11 cellular contexts compared by ENCODE assay signal in the genomic region with DNA sequence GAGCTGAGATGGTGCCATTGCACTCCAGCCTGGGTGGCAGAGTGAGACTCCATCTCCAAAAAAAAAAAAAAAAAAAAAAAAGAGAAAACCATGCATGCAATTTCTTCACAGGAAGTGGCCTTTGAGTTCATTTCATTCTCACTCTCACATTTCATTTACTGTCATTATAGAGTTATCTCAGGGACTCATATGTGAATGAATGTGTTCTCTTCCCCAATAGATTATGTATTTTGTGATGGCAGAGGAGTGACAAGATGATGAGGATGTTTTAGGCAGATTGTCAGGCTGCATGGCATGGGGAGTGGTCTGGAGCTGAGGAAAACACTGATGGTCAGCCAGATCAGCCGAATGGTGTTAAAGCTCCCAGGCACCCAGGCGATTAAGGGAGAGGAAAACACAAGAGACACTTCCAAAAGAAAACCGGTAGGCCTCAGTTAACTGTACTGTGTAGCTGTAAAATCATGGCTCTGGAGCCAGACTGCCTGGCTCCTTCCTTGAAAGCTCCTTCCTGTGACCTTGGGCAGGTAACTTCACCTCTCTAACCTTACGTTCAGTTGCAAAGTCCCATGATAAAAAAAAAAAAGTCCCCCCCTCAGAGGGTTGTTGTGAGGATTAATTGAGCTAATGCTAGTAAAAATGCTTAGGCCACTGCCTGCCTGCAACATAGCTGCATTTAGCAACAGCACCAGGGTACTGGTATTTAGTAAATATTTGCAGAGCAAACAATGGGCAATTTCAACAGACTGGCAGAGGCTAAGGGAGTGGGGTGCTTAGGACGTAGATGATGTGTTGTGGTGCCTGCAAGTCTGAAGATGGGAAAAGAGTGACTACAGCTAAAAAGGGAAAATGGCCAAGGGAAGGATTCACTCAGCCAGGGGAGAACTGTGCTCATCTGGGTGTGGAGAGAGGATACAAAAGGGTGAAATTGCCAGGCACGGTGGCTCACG. TPM values are rescaled to one million over a fixed set of nuclear protein-coding genes. Genes with fewer than 3 reads are reported as not detected.
DNase-seq lines count a peak whose midpoint lies in the region; ATAC-seq, FAIRE-seq and TF ChIP-seq lines count a peak whose summit lies in the region.
"Had no signal": no experiment of that assay in that cellular context is flagged by ENCODE, and none has a peak within 500 bp of the region (broad histone marks: within the 10 kb centered on the region; RNA-seq: fewer than 3 reads in every experiment).

No MANE protein-coding gene starts in this region.

- no peak overlapping the region for H4K91ac ChIP-seq in mesenchymal stem cell (ENCODE audit: low read length)

- POLR2A ChIA-PET in HEK293 (lab: Yijun Ruan, JAX), result interaction anchor here (0.7 to 1.1 kb wide), 2 partner anchors 8 to 20 kb away, joined by 3 read pairs; a partner anchor contains a TSS

- H2AK5ac ChIP-seq in mesenchymal stem cell (ENCODE audit: low read length, severe bottlenecking), result no peak overlapping the region

- peaks cover 19% of the 10 kb centered on the region for H3K36me3 Mint-ChIP-seq in CD4-positive, CD25-positive, alpha-beta regulatory T cell
- H3K36me3 Mint-ChIP-seq in T-helper 1 cell treated with Interleukin-12 subunit alpha and Interleukin-12 subunit beta and Interleukin-4 antibody, amounts not matched to agents 30 μg/mL and 1 μg/mL, for 36 hours (ENCODE audit: low read depth), result peaks cover 8% of the 10 kb centered on the region

- H3K27me3 ChIP-seq in CD4-positive, CD25-positive, alpha-beta regulatory T cell (ENCODE audit: control insufficient read depth, insufficient read depth, low read length), result no peaks in the 10 kb centered on the region
- no peaks in the 10 kb centered on the region for H3K27me3 ChIP-seq in right lobe of liver
- H3K27me3 ChIP-seq in mesenchymal stem cell (ENCODE audit: control insufficient read depth in 1 of 2, insufficient read depth in 1 of 2, low read length in 2 of 2), result peaks cover 0 to 10% of the 10 kb centered on the region in 2 experiments
- H3K27me3 ChIP-seq: heart left ventricle had no signal

- peak overlapping the region; percentile 63 to 73 (median 67) for H3K27ac Mint-ChIP-seq in CD4-positive, CD25-positive, alpha-beta regulatory T cell
- H3K27ac Mint-ChIP-seq in T-helper 1 cell treated with Interleukin-12 subunit alpha and Interleukin-12 subunit beta and Interleukin-4 antibody, amounts not matched to agents 30 μg/mL and 1 μg/mL, for 36 hours, result peak overlapping the region; percentile 62

- H3K27ac ChIP-seq in CD4-positive, CD25-positive, alpha-beta regulatory T cell (ENCODE audit: insufficient read depth, low read length, poor library complexity, severe bottlenecking), result no peak overlapping the region
- H3K27ac ChIP-seq in HEK293 (ENCODE audit: extremely low read depth, low read depth, low read length) (no peak overlapping the region), right lobe of liver (peak overlapping the region; percentile 58 to 94 (median 85)), mesenchymal stem cell (ENCODE audit: low read length, poor library complexity, severe bottlenecking) (no peak overlapping the region)
- H3K27ac ChIP-seq: heart left ventricle had no signal

- H2BK12ac ChIP-seq in mesenchymal stem cell (ENCODE audit: low read length in 2 of 2), result no peak overlapping the region

- H3K36me3 ChIP-seq in CD4-positive, CD25-positive, alpha-beta regulatory T cell (ENCODE audit: control insufficient read depth, insufficient read depth, low read length), result peaks cover 14% of the 10 kb centered on the region
- H3K36me3 ChIP-seq in HEK293 (ENCODE audit: control insufficient read depth in 2 of 2, insufficient read depth in 1 of 2, low read length in 2 of 2) (peaks cover 3 to 12% of the 10 kb centered on the region in 2 experiments; a peak in 2 of 3 replicates), right lobe of liver (no peaks in the 10 kb centered on the region), mesenchymal stem cell (ENCODE audit: control insufficient read depth in 1 of 2, insufficient read depth in 2 of 2, low read depth in 1 of 2, low read length in 2 of 2) (peaks cover 2 to 15% of the 10 kb centered on the region in 2 experiments)

- peaks cover 23% of the 10 kb centered on the region for H3K4me1 ChIP-seq in CD4-positive, CD25-positive, alpha-beta regulatory T cell (ENCODE audit: control insufficient read depth, insufficient read depth, low read length, poor library complexity, severe bottlenecking)
- peaks cover 10% of the 10 kb centered on the region for H3K4me1 ChIP-seq in HEK293 (ENCODE audit: control insufficient read depth, insufficient read depth, low read length)
- peaks cover 0 to 51% (median 13%) of the 10 kb centered on the region in 4 donors for H3K4me1 ChIP-seq in right lobe of liver
- H3K4me1 ChIP-seq in mesenchymal stem cell (ENCODE audit: control insufficient read depth, insufficient read depth, low read depth, low read length), result peaks cover 7% of the 10 kb centered on the region

- TF ChIP-seq CTCF in HEK293 (tag by site-specific recombination; IDR thresholded peaks at IDR 0.05) (no peak), right lobe of liver (IDR thresholded peaks at IDR 0.05) (no peak)

- CTCF ChIA-PET in HEK293 (lab: Yijun Ruan, JAX), result interaction anchor here (0.6 to 1.8 kb wide), 3 partner anchors 8 to 49 kb away, joined by 4 to 7 read pairs (median 4); no protein-coding TSS in a partner anchor

- intact Hi-C loops in right lobe of liver (cut with DNase I), result loop anchor here in 1 of 2 donors (10.0 kb wide), 1 partner anchor 53 kb away; no protein-coding TSS in a partner anchor

- no peak overlapping the region for H3K9ac ChIP-seq in mesenchymal stem cell (ENCODE audit: low read length)

- H3K27me3 Mint-ChIP-seq in CD4-positive, CD25-positive, alpha-beta regulatory T cell, result no peaks in the 10 kb centered on the region
- H3K27me3 Mint-ChIP-seq in T-helper 1 cell treated with Interleukin-12 subunit alpha and Interleukin-12 subunit beta and Interleukin-4 antibody, amounts not matched to agents 30 μg/mL and 1 μg/mL, for 36 hours (ENCODE audit: low read depth), result no peaks in the 10 kb centered on the region

- no peak overlapping the region for H2BK15ac ChIP-seq in mesenchymal stem cell (ENCODE audit: low read depth, poor library complexity, severe bottlenecking)

- no peak for ATAC-seq in CD4-positive, CD25-positive, alpha-beta regulatory T cell (ENCODE audit: low read depth in 2 of 2)
- peak; percentile 71 to 81 (median 78) for ATAC-seq in right lobe of liver
- ATAC-seq: heart left ventricle had no signal

- no peak overlapping the region for H3K4me3 ChIP-seq in CD4-positive, CD25-positive, alpha-beta regulatory T cell (ENCODE audit: low read depth, low read length)
- H3K4me3 ChIP-seq in HEK293 (ENCODE audit: low read depth, low read length), result no peak overlapping the region
- H3K4me3 ChIP-seq in right lobe of liver, result peak overlapping the region in 1 of 3 donors; percentile 24
- H3K4me3 ChIP-seq in mesenchymal stem cell (ENCODE audit: insufficient read depth in 1 of 2, low read depth in 1 of 2, low read length in 2 of 2), result no peak overlapping the region
- H3K4me3 ChIP-seq: heart left ventricle had no signal

- no peaks in the 10 kb centered on the region for H3K9me3 ChIP-seq in CD4-positive, CD25-positive, alpha-beta regulatory T cell (ENCODE audit: control insufficient read depth in 2 of 2, low read length in 2 of 2)
- no peaks in the 10 kb centered on the region for H3K9me3 ChIP-seq in HEK293 (ENCODE audit: control insufficient read depth, insufficient read depth, low read depth, low read length)
- H3K9me3 ChIP-seq in right lobe of liver, result no peaks in the 10 kb centered on the region
- no peaks in the 10 kb centered on the region for H3K9me3 ChIP-seq in mesenchymal stem cell (ENCODE audit: control insufficient read depth, low read length)
- H3K9me3 ChIP-seq: heart left ventricle had no signal

- H3K18ac ChIP-seq in mesenchymal stem cell (ENCODE audit: low read depth in 1 of 2, low read length in 2 of 2), result no peak overlapping the region

- TF ChIP-seq POLR2A in right lobe of liver (IDR thresholded peaks at IDR 0.05), result no peak

- H3K4ac ChIP-seq in mesenchymal stem cell (ENCODE audit: low read depth in 1 of 2, low read length in 2 of 2), result no peak overlapping the region

- H3K14ac ChIP-seq in mesenchymal stem cell (ENCODE audit: low read length in 2 of 2), result no peak overlapping the region

- H3K9me3 Mint-ChIP-seq in CD4-positive, CD25-positive, alpha-beta regulatory T cell, result no peaks in the 10 kb centered on the region
- no peaks in the 10 kb centered on the region for H3K9me3 Mint-ChIP-seq in T-helper 1 cell treated with Interleukin-12 subunit alpha and Interleukin-12 subunit beta and Interleukin-4 antibody, amounts not matched to agents 30 μg/mL and 1 μg/mL, for 36 hours

- peaks cover 20% of the 10 kb centered on the region for H3K79me1 ChIP-seq in mesenchymal stem cell (replicated peaks; ENCODE audit: low read length, poor library complexity, severe bottlenecking)

- no peak overlapping the region for H2BK120ac ChIP-seq in mesenchymal stem cell (ENCODE audit: low read depth, low read length)

- WGBS in right lobe of liver (ENCODE audit: insufficient coverage, low coverage, low lambda C conversion rate, missing lambda C conversion rate), result 32% methylated on average over 5 of the region's 7 CpGs
- 78% methylated on average over 6 of the region's 7 CpGs for WGBS in mesenchymal stem cell

- no peak overlapping the region for H4K8ac ChIP-seq in mesenchymal stem cell (ENCODE audit: low read length)

- no peak overlapping the region for H3K4me2 ChIP-seq in mesenchymal stem cell (ENCODE audit: low read length, poor library complexity, severe bottlenecking)

- peaks cover 17 to 65% (median 42%) of the 10 kb centered on the region in 4 donors for H3K4me1 Mint-ChIP-seq in CD4-positive, CD25-positive, alpha-beta regulatory T cell
- H3K4me1 Mint-ChIP-seq in T-helper 1 cell treated with Interleukin-12 subunit alpha and Interleukin-12 subunit beta and Interleukin-4 antibody, amounts not matched to agents 30 μg/mL and 1 μg/mL, for 36 hours (ENCODE audit: low read depth), result peaks cover 29% of the 10 kb centered on the region

- peak in 1 of 3 donors; percentile 26 for DNase-seq in CD4-positive, CD25-positive, alpha-beta regulatory T cell
- DNase-seq in right lobe of liver (peak in 1 of 3 donors; percentile 78), cortex of kidney (lab: John Stamatoyannopoulos, UW) (no peak), SK-N-DZ (ENCODE audit: low spot score) (no peak), HTR-8/SVneo (ENCODE audit: insufficient read length, low spot score) (no peak), mesenchymal stem cell (no peak)
- DNase-seq: heart left ventricle; occipital lobe; stimulated activated CD4-positive, alpha-beta T cell treated with anti-CD3 and anti-CD28 coated beads, Interleukin-4, amount 100 ng/mL, for 24 hours had no signal

- H2BK5ac ChIP-seq in mesenchymal stem cell (ENCODE audit: low read depth, low read length, poor library complexity, severe bottlenecking), result no peak overlapping the region

- no peak overlapping the region for H2AFZ ChIP-seq in mesenchymal stem cell (ENCODE audit: low read depth, low read length)

- no peak for FAIRE-seq in HTR-8/SVneo (lab: Jason Lieb, UNC)

- H3K23ac ChIP-seq in mesenchymal stem cell (ENCODE audit: low read length in 2 of 2), result no peak overlapping the region

- H3K4me3 Mint-ChIP-seq in CD4-positive, CD25-positive, alpha-beta regulatory T cell, result peak overlapping the region in 3 of 4 donors; percentile 10 to 31 (median 14)
- H3K4me3 Mint-ChIP-seq in T-helper 1 cell treated with Interleukin-12 subunit alpha and Interleukin-12 subunit beta and Interleukin-4 antibody, amounts not matched to agents 30 μg/mL and 1 μg/mL, for 36 hours, result no peak overlapping the region

RNA-seq across cellular contexts. Expression of a gene that starts 6.9 kb away (rescaled TPM):
- total RNA-seq in CD4-positive, CD25-positive, alpha-beta regulatory T cell, result 28.0 TPM
- 10 to 100 TPM in 3 of 4 donors, 1 to 10 TPM in 1; 8.8 to 17.2 (median 10.9) TPM for polyA plus RNA-seq in CD4-positive, CD25-positive, alpha-beta regulatory T cell
- 10 to 100 TPM in 2 of 6 experiments, 1 to 10 TPM in 4; 8.3 to 11.4 (median 9.7) TPM for total RNA-seq in right lobe of liver
- polyA plus RNA-seq in SK-N-DZ (2014; cell fraction: cytosol; rRNA removed), result 28.7 and 37.0 TPM in 2 replicates
- polyA plus RNA-seq in SK-N-DZ (2014; cell fraction: nucleus; rRNA removed), result 11.9 and 21.8 TPM in 2 replicates
- 4.1 TPM for polyA plus RNA-seq in mesenchymal stem cell (2013, experiment 1 of 2)
- 4.2 TPM for polyA plus RNA-seq in mesenchymal stem cell (2013, experiment 2 of 2)

RNA-seq across cellular contexts. Expression of a gene that starts 8.6 kb away (rescaled TPM):
- total RNA-seq in CD4-positive, CD25-positive, alpha-beta regulatory T cell, result 28.2 TPM
- 1 to 10 TPM; 5.6 to 8.9 (median 6.4) TPM for polyA plus RNA-seq in CD4-positive, CD25-positive, alpha-beta regulatory T cell
- 1 to 10 TPM; 3.5 to 8.5 (median 7.4) TPM for total RNA-seq in right lobe of liver
- 2.8 and 3.4 TPM in 2 replicates for polyA plus RNA-seq in SK-N-DZ (2014; cell fraction: cytosol; rRNA removed)
- 1.3 and 2.1 TPM in 2 replicates for polyA plus RNA-seq in SK-N-DZ (2014; cell fraction: nucleus; rRNA removed)
- polyA plus RNA-seq in mesenchymal stem cell (2013, experiment 1 of 2), result 0.88 TPM
- polyA plus RNA-seq in mesenchymal stem cell (2013, experiment 2 of 2), result 0.79 TPM

RNA-seq across cellular contexts. Expression of a gene that starts 35.2 kb away (rescaled TPM):
- total RNA-seq in CD4-positive, CD25-positive, alpha-beta regulatory T cell, result 12.9 TPM
- 10 to 100 TPM in 1 of 4 donors, 1 to 10 TPM in 3; 4.4 to 11.1 (median 6.8) TPM for polyA plus RNA-seq in CD4-positive, CD25-positive, alpha-beta regulatory T cell
- 1 to 10 TPM; 2.3 to 5.5 (median 3.4) TPM for total RNA-seq in right lobe of liver
- polyA plus RNA-seq in SK-N-DZ (2014; cell fraction: cytosol; rRNA removed), result 31.5 and 48.2 TPM in 2 replicates
- 29.5 and 39.4 TPM in 2 replicates for polyA plus RNA-seq in SK-N-DZ (2014; cell fraction: nucleus; rRNA removed)
- polyA plus RNA-seq in mesenchymal stem cell (2013, experiment 1 of 2), result 6.8 TPM
- polyA plus RNA-seq in mesenchymal stem cell (2013, experiment 2 of 2), result 6.5 TPM

Comparison
In these comparisons a context has a peak if more than half of its experiments do, and no peak if none do; other contexts are left out.
1. ATAC-seq: peak in right lobe of liver (4 of 4); none in CD4-positive, CD25-positive, alpha-beta regulatory T cell (0 of 2).
2. H3K27ac ChIP-seq: peak in right lobe of liver (3 of 3); none in CD4-positive, CD25-positive, alpha-beta regulatory T cell (single experiment), HEK293 (single experiment) and mesenchymal stem cell (single experiment).